ENCODE assay signal across 8 cellular contexts in genomic region chr7:50739744-50740455, GRCh38.
A peak's percentile ranks its signal among the peaks of the same experiment; 100 is the strongest.
DNase-seq lines count a peak whose midpoint lies in the region; ATAC-seq lines count a peak whose summit lies in the region.

No MANE protein-coding gene starts in this region.

- DNase-seq in COLO829 (ENCODE audit: low spot score) (peak; percentile 73), activated T-cell treated with anti-CD3 and anti-CD28 coated beads for 24 hours (ENCODE audit: low read depth) (peak; percentile 20), kidney tubule cell (ENCODE audit: low spot score) (peak; percentile 83), D341Med (ENCODE audit: low spot score) (no peak), GOT3 (lab: John Stamatoyannopoulos, UW) (no peak), NCI-H1436 treated with DMSO at 0.1 percent for 48 hours (lab: John Stamatoyannopoulos, UW) (no peak)
- DNase-seq in stimulated activated naive CD4-positive, alpha-beta T cell (lab: John Stamatoyannopoulos, UW) = peak; percentile 35 to 91 (median 78)

- ATAC-seq in HG03571 (IDR thresholded peaks at IDR 0.05; ENCODE audit: unreplicated experiment) = peak; percentile 65

Comparison
In these comparisons a context has a peak if more than half of its experiments do, and no peak if none do; other contexts are left out.
1. DNase-seq: peak in COLO829 (single experiment), activated T-cell treated with anti-CD3 and anti-CD28 coated beads for 24 hours (single experiment), kidney tubule cell (single experiment) and stimulated activated naive CD4-positive, alpha-beta T cell (6 of 6); none in D341Med (single experiment), GOT3 (single experiment) and NCI-H1436 treated with DMSO at 0.1 percent for 48 hours (single experiment).